9 cellular contexts compared by ENCODE assay signal in genomic region chr1:226711976-226712778, GRCh38. TPM values are rescaled to one million over a fixed set of nuclear protein-coding genes. Genes with fewer than 3 reads are reported as not detected.
DNase-seq lines count a peak whose midpoint lies in the region; ATAC-seq and TF ChIP-seq lines count a peak whose summit lies in the region.
"Had no signal": no experiment of that assay in that cellular context is flagged by ENCODE, and none has a peak within 500 bp of the region (broad histone marks: within the 10 kb centered on the region; RNA-seq: fewer than 3 reads in every experiment).

No MANE protein-coding gene starts in this region.

- TF ChIP-seq CTCF in stomach (IDR thresholded peaks at IDR 0.05) (no peak), A673 (conservative IDR thresholded peaks at IDR 0.05; ENCODE audit: low read depth, low read length) (no peak)

- peak; percentile 20 to 35 for ATAC-seq in left cardiac atrium
- no peak for ATAC-seq in Right ventricle myocardium superior (ENCODE audit: poor library complexity)
- peak; percentile 83 for ATAC-seq in HG03196 (IDR thresholded peaks at IDR 0.05; ENCODE audit: unreplicated experiment)

- H3K27ac ChIP-seq in stomach: peak overlapping the region; percentile 38 to 71 (median 44)
- H3K27ac ChIP-seq in A673 (ENCODE audit: low read depth, low read length, poor library complexity, severe bottlenecking): no peak overlapping the region
- H3K27ac ChIP-seq: C4-2B had no signal

- no peaks in the 10 kb centered on the region for H3K9me3 ChIP-seq in stomach
- no peaks in the 10 kb centered on the region for H3K9me3 ChIP-seq in A673 (ENCODE audit: low read depth, low read length, poor library complexity, severe bottlenecking)

- CTCF ChIA-PET in activated naive CD4-positive, alpha-beta T cell treated with anti-CD3 and anti-CD28 coated beads for 36 hours (lab: Charles Lee): interaction anchor here (0.7 to 2.7 kb wide), 16 partner anchors 9 to 78 kb away, joined by 3 to 12 read pairs (median 4); partner anchors contain the start of gene ITPKB
- CTCF ChIA-PET in A673 (lab: Charles Lee): no interaction called here

- H3K27me3 Mint-ChIP-seq in activated naive CD4-positive, alpha-beta T cell treated with anti-CD3 and anti-CD28 coated beads for 36 hours (ENCODE audit: low read depth): no peaks in the 10 kb centered on the region

- POLR2A ChIA-PET in A673 (lab: Charles Lee; ENCODE audit: low non-redundant PET): interaction anchor here (0.6 kb wide), 1 partner anchor 76 kb away, joined by 3 read pairs; no protein-coding TSS in a partner anchor

- H3K36me3 Mint-ChIP-seq in activated naive CD4-positive, alpha-beta T cell treated with anti-CD3 and anti-CD28 coated beads for 36 hours (ENCODE audit: low read depth): peaks cover 40% of the 10 kb centered on the region

- peaks cover 97% of the 10 kb centered on the region for H3K4me1 Mint-ChIP-seq in activated naive CD4-positive, alpha-beta T cell treated with anti-CD3 and anti-CD28 coated beads for 36 hours (ENCODE audit: low read depth)

- no TSS peak for BruUV-seq in A673 (replicated peaks; lab: Mats Ljungman, UMichigan)

- no peak for TF ChIP-seq EP300 in stomach (IDR thresholded peaks at IDR 0.05)

- intact Hi-C loops in left cardiac atrium (cut with DNase I): no loop called here
- intact Hi-C loops in Right ventricle myocardium superior (cut with DNase I): no loop called here
- intact Hi-C loops in activated naive CD4-positive, alpha-beta T cell treated with anti-CD3 and anti-CD28 coated beads for 36 hours (cut with micrococcal nuclease): loop anchor here (1.0 kb wide), 3 partner anchors 12 to 27 kb away; partner anchors contain the start of gene ITPKB
- intact Hi-C loops in stomach (cut with DNase I; ENCODE audit: low total_unique reads): no loop called here
- intact Hi-C loops in A673 (cut with micrococcal nuclease; ENCODE audit: unreplicated experiment): no loop called here

- H3K36me3 ChIP-seq in stomach (no peaks in the 10 kb centered on the region), A673 (ENCODE audit: insufficient read depth, low read length, poor library complexity, severe bottlenecking) (no peaks in the 10 kb centered on the region)

- 58 to 78% (median 70%) methylated on average over 19 to 22 of the region's 22 CpGs for WGBS in stomach, 5 donors

- no peaks in the 10 kb centered on the region for H3K27me3 ChIP-seq in stomach
- no peaks in the 10 kb centered on the region for H3K27me3 ChIP-seq in A673 (replicated peaks; ENCODE audit: insufficient read depth, low read depth, low read length, poor library complexity)

- H3K4me3 ChIP-seq in stomach: no peak overlapping the region
- no peak overlapping the region for H3K4me3 ChIP-seq in A673 (ENCODE audit: low read depth, low read length, poor library complexity, severe bottlenecking)

- H3K27ac Mint-ChIP-seq in activated naive CD4-positive, alpha-beta T cell treated with anti-CD3 and anti-CD28 coated beads for 36 hours: peak overlapping the region; percentile 99

- TF ChIP-seq POLR2A in stomach (IDR thresholded peaks at IDR 0.05): no peak

- no peak for DNase-seq in left cardiac atrium
- DNase-seq in Right ventricle myocardium superior: no peak
- peak; percentile 85 for DNase-seq in activated naive CD4-positive, alpha-beta T cell treated with anti-CD3 and anti-CD28 coated beads for 36 hours
- no peak for DNase-seq in stomach
- DNase-seq in NCI-H1436 (lab: John Stamatoyannopoulos, UW): no peak
- no peak for DNase-seq in A673 (ENCODE audit: low spot score)
- no peak for DNase-seq in H4 (ENCODE audit: low spot score)

- H3K9me3 Mint-ChIP-seq in activated naive CD4-positive, alpha-beta T cell treated with anti-CD3 and anti-CD28 coated beads for 36 hours: peaks cover 11% of the 10 kb centered on the region

- H3K4me3 Mint-ChIP-seq in activated naive CD4-positive, alpha-beta T cell treated with anti-CD3 and anti-CD28 coated beads for 36 hours: peak overlapping the region; percentile 52

- peaks cover 36 to 72% (median 54%) of the 10 kb centered on the region in 4 donors for H3K4me1 ChIP-seq in stomach
- H3K4me1 ChIP-seq in A673 (ENCODE audit: insufficient read depth, low read length, poor library complexity, severe bottlenecking): peaks cover 6% of the 10 kb centered on the region

RNA-seq across cellular contexts. Expression of gene ITPKB, which starts 26.9 kb away (rescaled TPM):
- 10 to 100 TPM; 13.8 to 18.3 TPM for total RNA-seq in left cardiac atrium
- 21.2 TPM for total RNA-seq in Right ventricle myocardium superior
- 10 to 100 TPM; 40.3 to 40.9 TPM for total RNA-seq in activated naive CD4-positive, alpha-beta T cell treated with anti-CD3 and anti-CD28 coated beads for 36 hours
- total RNA-seq in stomach: 10 to 100 TPM; 16.4 to 38.8 (median 24.6) TPM
- 1 to 10 TPM; 3.8 to 5.4 (median 4.4) TPM for polyA plus RNA-seq in stomach
- 12.5 and 14.1 TPM in 2 replicates for total RNA-seq in A673 (2021)
- total RNA-seq in H4 (2014; rRNA removed; shearing (Covaris generic)): 1.9 and 2.1 TPM in 2 replicates
